ENCODE assay signal across 1 cellular context in genomic region chr9:99361827-99362226, GRCh38.
TF ChIP-seq lines count a peak whose summit lies in the region.

No MANE protein-coding gene starts in this region.

TF ChIP-seq in GM12878, 131 proteins besides CTCF, POLR2A, EP300 and RAD21 (continued from another document):
- no peak for TF ChIP-seq PRDM15 (CRISPR knock-in tag; IDR thresholded peaks at IDR 0.05)
- TF ChIP-seq IRF3 (IDR thresholded peaks at IDR 0.05), result no peak
- TF ChIP-seq ZNF622 (IDR thresholded peaks at IDR 0.05), result no peak
- no peak for TF ChIP-seq SUZ12 (IDR thresholded peaks at IDR 0.05; ENCODE audit: unreplicated experiment)
- TF ChIP-seq KLF5 (IDR thresholded peaks at IDR 0.05; ENCODE audit: partially characterized antibody), result no peak
- no peak for TF ChIP-seq CBX5 (IDR thresholded peaks at IDR 0.05; ENCODE audit: low read depth)
- no peak for TF ChIP-seq NR2C2 (IDR thresholded peaks at IDR 0.05; ENCODE audit: borderline replicate concordance, control insufficient read depth, insufficient read length, low read depth)
- TF ChIP-seq TAF1 (IDR thresholded peaks at IDR 0.05; ENCODE audit: borderline replicate concordance, low read depth, low read length), result no peak
- TF ChIP-seq BMI1 (IDR thresholded peaks at IDR 0.05; ENCODE audit: borderline replicate concordance), result no peak
- TF ChIP-seq TCF7 (IDR thresholded peaks at IDR 0.05; ENCODE audit: borderline replicate concordance), result no peak
- TF ChIP-seq ELK1 (IDR thresholded peaks at IDR 0.05; ENCODE audit: low read depth, low read length), result no peak
- TF ChIP-seq SRF (IDR thresholded peaks at IDR 0.05; ENCODE audit: low read depth in 2 of 2, low read length in 2 of 2), result no peak
- TF ChIP-seq POLR2AphosphoS5 (IDR thresholded peaks at IDR 0.05; ENCODE audit: low read length), result no peak
